In genomic region chr7:20280475-20281351, GRCh38 we compare ENCODE assay signal across 16 cellular contexts. TPM values are rescaled to one million over a fixed set of nuclear protein-coding genes. Genes with fewer than 3 reads are reported as not detected.
A peak's percentile ranks its signal among the peaks of the same experiment; 100 is the strongest.
DNase-seq lines count a peak whose midpoint lies in the region; ATAC-seq, FAIRE-seq and TF ChIP-seq lines count a peak whose summit lies in the region.
"Had no signal": no experiment of that assay in that cellular context is flagged by ENCODE, and none has a peak within 500 bp of the region (broad histone marks: within the 10 kb centered on the region; RNA-seq: fewer than 3 reads in every experiment).

No MANE protein-coding gene starts in this region.

- no peaks in the 10 kb centered on the region for H3K36me3 Mint-ChIP-seq in T-helper 17 cell (ENCODE audit: low read depth)
- H3K36me3 Mint-ChIP-seq: CD14-positive monocyte had no signal

- H3K27me3 ChIP-seq in AG04450 (ENCODE audit: control insufficient read depth, insufficient read depth, low read length) (no peaks in the 10 kb centered on the region), RWPE2 (ENCODE audit: insufficient read depth, poor library complexity, severe bottlenecking) (no peaks in the 10 kb centered on the region), gastroesophageal sphincter (no peaks in the 10 kb centered on the region)
- H3K27me3 ChIP-seq: heart left ventricle, SJSA1 had no signal

- DNase-seq in AG04450 (ENCODE audit: low read depth, low spot score) (peak; percentile 51), GM04503 (ENCODE audit: low read depth) (peak; percentile 49), RWPE2 (ENCODE audit: low spot score) (no peak), fibroblast of gingiva (ENCODE audit: low read depth) (peak; percentile 65), urothelium cell line (ENCODE audit: low spot score) (no peak), T-helper 17 cell (no peak), NCI-H187 (lab: John Stamatoyannopoulos, UW) (no peak)
- DNase-seq: activated gamma-delta T cell, cortex of kidney, heart left ventricle, lower lobe of right lung, NCI-H526 treated with DMSO at 0.1 percent for 48 hours, occipital lobe had no signal

- H3K4me1 ChIP-seq in RWPE2 (ENCODE audit: insufficient read depth, poor library complexity, severe bottlenecking) (no peaks in the 10 kb centered on the region), gastroesophageal sphincter (peaks cover 0 to 11% (median 0%) of the 10 kb centered on the region in 3 donors)
- H3K4me1 ChIP-seq: heart left ventricle, lower lobe of right lung had no signal

- no peak for TF ChIP-seq POLR2A in gastroesophageal sphincter (IDR thresholded peaks at IDR 0.05)

- POLR2A ChIA-PET in AG04450 (lab: Yijun Ruan, JAX), result interaction anchor here (1.2 kb wide), 1 partner anchor 59 kb away, joined by 3 read pairs; no protein-coding TSS in a partner anchor

- no peak overlapping the region for H3K27ac ChIP-seq in AG04450 (ENCODE audit: low read depth, low read length)
- H3K27ac ChIP-seq in RWPE2 (ENCODE audit: poor library complexity, severe bottlenecking), result no peak overlapping the region
- H3K27ac ChIP-seq in gastroesophageal sphincter, result no peak overlapping the region
- H3K27ac ChIP-seq: heart left ventricle, lower lobe of right lung, SJSA1 had no signal

- H3K9me3 ChIP-seq in AG04450 (ENCODE audit: control insufficient read depth, insufficient read depth, low read length), result no peaks in the 10 kb centered on the region
- H3K9me3 ChIP-seq in RWPE2 (ENCODE audit: severe bottlenecking), result no peaks in the 10 kb centered on the region
- no peaks in the 10 kb centered on the region for H3K9me3 ChIP-seq in gastroesophageal sphincter
- H3K9me3 ChIP-seq in T-helper 17 cell (ENCODE audit: control insufficient read depth, low read length, poor library complexity, severe bottlenecking), result no peaks in the 10 kb centered on the region
- H3K9me3 ChIP-seq: heart left ventricle, lower lobe of right lung, SJSA1 had no signal

- H3K27ac Mint-ChIP-seq in T-helper 17 cell, result no peak overlapping the region
- H3K27ac Mint-ChIP-seq: CD14-positive monocyte had no signal

- no peaks in the 10 kb centered on the region for H3K4me1 Mint-ChIP-seq in T-helper 17 cell
- H3K4me1 Mint-ChIP-seq: CD14-positive monocyte had no signal

- no peaks in the 10 kb centered on the region for H3K27me3 Mint-ChIP-seq in T-helper 17 cell

- CTCF ChIA-PET in AG04450 (lab: Charles Lee), result interaction anchor here (0.9 kb wide), 1 partner anchor 88 kb away, joined by 3 read pairs; no protein-coding TSS in a partner anchor

- no peak for TF ChIP-seq EP300 in gastroesophageal sphincter (IDR thresholded peaks at IDR 0.05)

- no peak for FAIRE-seq in urothelium cell line (lab: Jason Lieb, UNC)

- H3K4me3 Mint-ChIP-seq in T-helper 17 cell, result no peak overlapping the region
- H3K4me3 Mint-ChIP-seq: CD14-positive monocyte had no signal

- WGBS in gastroesophageal sphincter (ENCODE audit: low coverage in 1 of 2), 2 donors, result 55 to 56% methylated on average over 8 of the region's 8 CpGs

- TF ChIP-seq CTCF in AG04450 (IDR thresholded peaks at IDR 0.05; ENCODE audit: low read depth, low read length) (no peak), RWPE2 (IDR thresholded peaks at IDR 0.05; ENCODE audit: poor library complexity, severe bottlenecking) (no peak), gastroesophageal sphincter (IDR thresholded peaks at IDR 0.05) (no peak)

- ATAC-seq in RWPE2 (ENCODE audit: low read depth), result peak; percentile 75
- no peak for ATAC-seq in gastroesophageal sphincter
- no peak for ATAC-seq in T-helper 17 cell
- ATAC-seq: lower lobe of right lung had no signal

- H3K36me3 ChIP-seq in RWPE2 (ENCODE audit: low read depth) (no peaks in the 10 kb centered on the region), gastroesophageal sphincter (no peaks in the 10 kb centered on the region)
- H3K36me3 ChIP-seq: heart left ventricle, lower lobe of right lung, SJSA1 had no signal

- no peak overlapping the region for H3K4me3 ChIP-seq in AG04450 (ENCODE audit: low read depth, low read length)
- no peak overlapping the region for H3K4me3 ChIP-seq in RWPE2 (ENCODE audit: severe bottlenecking)
- H3K4me3 ChIP-seq in gastroesophageal sphincter, result no peak overlapping the region
- H3K4me3 ChIP-seq: heart left ventricle, lower lobe of right lung, SJSA1 had no signal

RNA-seq across cellular contexts. Expression of gene ITGB8, which starts 50.0 kb away (rescaled TPM):
- 9.1 and 12.3 TPM in 2 replicates for polyA plus RNA-seq in AG04450 (2011; rRNA removed)
- 38.2 and 47.1 TPM in 2 replicates for polyA minus RNA-seq in AG04450 (2011; rRNA and poly(A)+ RNA removed)
- total RNA-seq in gastroesophageal sphincter (10 to 100 TPM; 16.2 to 34.2 (median 27.1) TPM), T-helper 17 cell (under 1 TPM; 0.23 to 0.37 TPM)

Comparison
In these comparisons a context has a peak if more than half of its experiments do, and no peak if none do; other contexts are left out.
1. DNase-seq: peak in AG04450 (single experiment), GM04503 (single experiment) and fibroblast of gingiva (single experiment); none in RWPE2 (single experiment), urothelium cell line (single experiment), T-helper 17 cell (0 of 3) and NCI-H187 (0 of 2).
2. RNA of gene ITGB8, which starts 50.0 kb away (total RNA-seq): 16.2 to 34.2 TPM in gastroesophageal sphincter; 0.23 to 0.37 TPM in T-helper 17 cell; every median in the first group is over 10 times any median in the second.